In genomic region chr11:12724301-12725046, GRCh38 we compare ENCODE assay signal across 8 cellular contexts. TPM values are rescaled to one million over a fixed set of nuclear protein-coding genes. Genes with fewer than 3 reads are reported as not detected.
DNase-seq lines count a peak whose midpoint lies in the region; ATAC-seq and TF ChIP-seq lines count a peak whose summit lies in the region.

No MANE protein-coding gene starts in this region.

- no peaks in the 10 kb centered on the region for H3K9me3 ChIP-seq in liver (ENCODE audit: control insufficient read depth in 4 of 4, low read length in 3 of 4)
- no peaks in the 10 kb centered on the region for H3K9me3 ChIP-seq in aorta (ENCODE audit: control insufficient read depth, low read length)
- H3K9me3 ChIP-seq in naive thymus-derived CD4-positive, alpha-beta T cell (ENCODE audit: control insufficient read depth in 2 of 3, low read length in 3 of 3): no peaks in the 10 kb centered on the region

- DNase-seq in H4 (ENCODE audit: low spot score) (peak; percentile 89), NCI-H226 (peak; percentile 95), choroid plexus epithelial cell (ENCODE audit: low read depth) (peak; percentile 97), aorta (peak; percentile 70 to 82)
- DNase-seq in activated T-helper 2 cell treated with anti-CD3 and anti-CD28 coated beads, Interferon-gamma antibody, Interleukin-2, Interleukin-4, amounts not matched to agents 10 μg/mL and 5 μg/mL and 100 μg/mL, durations not matched to agents 14 hours and 24 hours and 36 hours (ENCODE audit: low spot score): no peak
- DNase-seq in naive thymus-derived CD4-positive, alpha-beta T cell: no peak

- H3K4me1 Mint-ChIP-seq in activated T-helper 2 cell treated with anti-CD3 and anti-CD28 coated beads, Interferon-gamma antibody, Interleukin-2, Interleukin-4, amounts not matched to agents 10 μg/mL and 5 μg/mL and 100 μg/mL, durations not matched to agents 14 hours and 24 hours and 36 hours (ENCODE audit: low read depth): peaks cover 1% of the 10 kb centered on the region
- peaks cover 0 to 11% (median 4%) of the 10 kb centered on the region in 7 donors for H3K4me1 Mint-ChIP-seq in naive thymus-derived CD4-positive, alpha-beta T cell

- H3K4me3 Mint-ChIP-seq in activated T-helper 2 cell treated with anti-CD3 and anti-CD28 coated beads, Interferon-gamma antibody, Interleukin-2, Interleukin-4, amounts not matched to agents 10 μg/mL and 5 μg/mL and 100 μg/mL, durations not matched to agents 14 hours and 24 hours and 36 hours (ENCODE audit: low read depth): no peak overlapping the region
- H3K4me3 Mint-ChIP-seq in naive thymus-derived CD4-positive, alpha-beta T cell: no peak overlapping the region

- ATAC-seq in aorta (ENCODE audit: low FRiP score): no peak
- no peak for ATAC-seq in naive thymus-derived CD4-positive, alpha-beta T cell
- ATAC-seq in GM21717 (IDR thresholded peaks at IDR 0.05; ENCODE audit: unreplicated experiment): no peak

- H3K27ac ChIP-seq in liver (ENCODE audit: low read depth in 1 of 2, low read length in 2 of 2) (peak overlapping the region; percentile 22 to 29), aorta (ENCODE audit: low read depth in 1 of 2, low read length in 2 of 2) (no peak overlapping the region)
- no peak overlapping the region for H3K27ac ChIP-seq in naive thymus-derived CD4-positive, alpha-beta T cell (ENCODE audit: low read depth, low read length)

- no peak overlapping the region for H3K9ac ChIP-seq in liver (ENCODE audit: low read depth in 1 of 2, low read length in 2 of 2)

- 73% methylated on average over 14 of the region's 14 CpGs for WGBS in liver
- WGBS in aorta, 2 donors: 77% methylated on average over 14 of the region's 14 CpGs

- intact Hi-C loops in aorta (cut with DNase I): no loop called here
- intact Hi-C loops in activated T-helper 2 cell treated with anti-CD3 and anti-CD28 coated beads, Interferon-gamma antibody, Interleukin-2, Interleukin-4, amounts not matched to agents 10 μg/mL and 5 μg/mL and 100 μg/mL, durations not matched to agents 14 hours and 24 hours and 36 hours (cut with micrococcal nuclease): no loop called here
- intact Hi-C loops in naive thymus-derived CD4-positive, alpha-beta T cell (cut with micrococcal nuclease): no loop called here

- H3K27me3 ChIP-seq in liver (ENCODE audit: control insufficient read depth in 4 of 4, insufficient read depth in 4 of 4, low read length in 3 of 4) (no peaks in the 10 kb centered on the region), aorta (ENCODE audit: control insufficient read depth in 1 of 2, insufficient read depth in 2 of 2, low read length in 1 of 2) (no peaks in the 10 kb centered on the region)
- H3K27me3 ChIP-seq in naive thymus-derived CD4-positive, alpha-beta T cell (ENCODE audit: control insufficient read depth in 2 of 2, insufficient read depth in 2 of 2, low read length in 2 of 2): peaks cover 4 to 20% of the 10 kb centered on the region in 2 donors

- H3K4me3 ChIP-seq in choroid plexus epithelial cell (ENCODE audit: low read depth, low read length) (no peak overlapping the region), liver (ENCODE audit: low read depth in 1 of 3, low read length in 3 of 3) (no peak overlapping the region), aorta (ENCODE audit: low read length in 2 of 2) (no peak overlapping the region)
- no peak overlapping the region for H3K4me3 ChIP-seq in naive thymus-derived CD4-positive, alpha-beta T cell (ENCODE audit: low read length)

- no peak for TF ChIP-seq CTCF in choroid plexus epithelial cell (conservative IDR thresholded peaks at IDR 0.05; ENCODE audit: low read depth, low read length)
- TF ChIP-seq CTCF in liver (IDR thresholded peaks at IDR 0.05; ENCODE audit: low read depth, low read length, missing input control): no peak

- H3K27me3 Mint-ChIP-seq in activated T-helper 2 cell treated with anti-CD3 and anti-CD28 coated beads, Interferon-gamma antibody, Interleukin-2, Interleukin-4, amounts not matched to agents 10 μg/mL and 5 μg/mL and 100 μg/mL, durations not matched to agents 14 hours and 24 hours and 36 hours (ENCODE audit: low read depth): peaks cover 60% of the 10 kb centered on the region
- peaks cover 67 to 89% (median 78%) of the 10 kb centered on the region in 5 donors for H3K27me3 Mint-ChIP-seq in naive thymus-derived CD4-positive, alpha-beta T cell

- CTCF ChIA-PET in naive thymus-derived CD4-positive, alpha-beta T cell (lab: Charles Lee): no interaction called here

- no peak for TF ChIP-seq RAD21 in liver (IDR thresholded peaks at IDR 0.05)

- H3K4me1 ChIP-seq in liver (ENCODE audit: control insufficient read depth in 4 of 4, insufficient read depth in 4 of 4, low read length in 3 of 4) (peaks cover 0 to 11% (median 3%) of the 10 kb centered on the region in 4 donors), aorta (ENCODE audit: control insufficient read depth in 1 of 2, insufficient read depth in 2 of 2, low read length in 2 of 2) (peaks cover 3 to 7% of the 10 kb centered on the region in 2 donors)
- no peaks in the 10 kb centered on the region for H3K4me1 ChIP-seq in naive thymus-derived CD4-positive, alpha-beta T cell (ENCODE audit: control insufficient read depth in 2 of 2, insufficient read depth in 2 of 2, low read length in 2 of 2)

- no peak overlapping the region for H3K27ac Mint-ChIP-seq in activated T-helper 2 cell treated with anti-CD3 and anti-CD28 coated beads, Interferon-gamma antibody, Interleukin-2, Interleukin-4, amounts not matched to agents 10 μg/mL and 5 μg/mL and 100 μg/mL, durations not matched to agents 14 hours and 24 hours and 36 hours
- H3K27ac Mint-ChIP-seq in naive thymus-derived CD4-positive, alpha-beta T cell: no peak overlapping the region

- no peaks in the 10 kb centered on the region for H3K36me3 ChIP-seq in liver (ENCODE audit: control insufficient read depth in 4 of 4, insufficient read depth in 3 of 4, low read depth in 1 of 4, low read length in 3 of 4)
- H3K36me3 ChIP-seq in aorta (ENCODE audit: control insufficient read depth in 1 of 2, insufficient read depth in 2 of 2, low read length in 1 of 2): no peaks in the 10 kb centered on the region
- no peaks in the 10 kb centered on the region for H3K36me3 ChIP-seq in naive thymus-derived CD4-positive, alpha-beta T cell (ENCODE audit: control insufficient read depth in 2 of 3, insufficient read depth in 3 of 3, low read length in 3 of 3)

- H3K36me3 Mint-ChIP-seq in activated T-helper 2 cell treated with anti-CD3 and anti-CD28 coated beads, Interferon-gamma antibody, Interleukin-2, Interleukin-4, amounts not matched to agents 10 μg/mL and 5 μg/mL and 100 μg/mL, durations not matched to agents 14 hours and 24 hours and 36 hours (ENCODE audit: low read depth): no peaks in the 10 kb centered on the region
- H3K36me3 Mint-ChIP-seq in naive thymus-derived CD4-positive, alpha-beta T cell: peaks cover 0 to 5% (median 0%) of the 10 kb centered on the region in 5 donors

- H3K9me3 Mint-ChIP-seq in activated T-helper 2 cell treated with anti-CD3 and anti-CD28 coated beads, Interferon-gamma antibody, Interleukin-2, Interleukin-4, amounts not matched to agents 10 μg/mL and 5 μg/mL and 100 μg/mL, durations not matched to agents 14 hours and 24 hours and 36 hours: no peaks in the 10 kb centered on the region
- H3K9me3 Mint-ChIP-seq in naive thymus-derived CD4-positive, alpha-beta T cell: no peaks in the 10 kb centered on the region

- POLR2A ChIA-PET in naive thymus-derived CD4-positive, alpha-beta T cell (lab: Charles Lee): no interaction called here

TF ChIP-seq in liver, 16 proteins besides CTCF, POLR2A, EP300 and RAD21:
- no peak for TF ChIP-seq TAF1 (conservative IDR thresholded peaks at IDR 0.05)
- no peak for TF ChIP-seq NR2F2 (IDR thresholded peaks at IDR 0.05)
- TF ChIP-seq FOXA1 (IDR thresholded peaks at IDR 0.05): no peak
- peak; percentile 75 to 94 for TF ChIP-seq JUND (IDR thresholded peaks at IDR 0.05)

RNA-seq across cellular contexts. Expression of gene TEAD1, which starts 50.3 kb away (rescaled TPM):
- total RNA-seq in H4 (2014; rRNA removed; shearing (Covaris generic)): 33.8 and 42.3 TPM in 2 replicates
- 10 to 100 TPM in 1 of 2 donors, 1 to 10 TPM in 1; 9.1 to 38.4 TPM for total RNA-seq in liver
- 10 to 100 TPM; 10.7 TPM for polyA plus RNA-seq in liver
- total RNA-seq in aorta: 10 to 100 TPM; 56.5 to 64.9 TPM
- 10 to 100 TPM; 10.8 to 12.0 TPM for polyA plus RNA-seq in aorta
- 1.0 and 1.3 TPM in 2 replicates for total RNA-seq in activated T-helper 2 cell treated with anti-CD3 and anti-CD28 coated beads, Interferon-gamma antibody, Interleukin-2, Interleukin-4, amounts not matched to agents 10 μg/mL and 5 μg/mL and 100 μg/mL, durations not matched to agents 14 hours and 24 hours and 36 hours
- total RNA-seq in naive thymus-derived CD4-positive, alpha-beta T cell: under 1 TPM in 2 of 5 experiments, not detected in 3; 0.07 to 0.22 TPM
- polyA plus RNA-seq in naive thymus-derived CD4-positive, alpha-beta T cell: under 1 TPM in 1 of 2 donors, not detected in 1; 0.02 TPM

Comparison
In these comparisons a context has a peak if more than half of its experiments do, and no peak if none do; other contexts are left out.
1. DNase-seq: peak in H4 (single experiment), NCI-H226 (single experiment), choroid plexus epithelial cell (single experiment) and aorta (2 of 2); none in activated T-helper 2 cell treated with anti-CD3 and anti-CD28 coated beads, Interferon-gamma antibody, Interleukin-2, Interleukin-4, amounts not matched to agents 10 μg/mL and 5 μg/mL and 100 μg/mL, durations not matched to agents 14 hours and 24 hours and 36 hours (single experiment) and naive thymus-derived CD4-positive, alpha-beta T cell (0 of 9).
2. H3K27ac ChIP-seq: peak in liver (2 of 2); none in aorta (0 of 2) and naive thymus-derived CD4-positive, alpha-beta T cell (single experiment).